8 cellular contexts compared by ENCODE assay signal in the genomic region with DNA sequence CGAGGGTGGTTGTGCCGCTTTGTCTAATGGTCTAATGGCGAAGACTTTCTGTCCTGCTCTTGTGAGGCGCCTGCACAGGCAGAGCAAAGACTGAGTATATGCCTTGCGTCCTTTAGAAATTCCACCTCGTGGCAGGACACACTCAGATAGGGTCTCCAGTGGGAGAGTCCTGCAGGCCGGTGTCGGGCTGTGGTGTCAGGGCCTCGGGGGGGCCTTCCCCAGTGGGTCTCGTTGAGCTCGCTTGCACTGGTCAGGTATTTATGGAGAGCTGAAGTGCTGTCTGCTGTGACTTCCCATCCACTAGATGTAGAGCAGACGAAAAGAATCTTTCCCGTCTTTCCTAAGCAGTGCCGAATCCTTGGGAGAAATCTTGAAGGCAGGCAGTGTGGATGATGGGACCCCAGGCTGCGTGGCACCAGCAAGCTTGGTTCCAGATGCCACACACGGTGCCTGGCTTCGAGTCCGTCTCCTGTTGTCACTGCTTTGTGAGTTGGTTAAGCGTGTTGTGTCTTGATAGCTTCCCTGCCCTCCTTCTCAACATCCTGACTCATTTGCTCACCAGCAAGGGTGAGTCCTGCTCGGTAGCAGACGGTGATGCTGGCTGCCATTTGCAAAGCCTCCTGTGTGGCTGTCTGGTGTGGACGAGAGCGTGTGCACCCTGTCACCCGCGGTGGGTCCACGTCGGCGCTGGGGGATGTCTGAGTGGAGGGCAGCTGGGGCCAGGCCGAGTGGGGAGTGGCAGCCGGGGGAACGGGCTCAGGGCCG.
DNase-seq lines count a peak whose midpoint lies in the region; ATAC-seq and TF ChIP-seq lines count a peak whose summit lies in the region.

No MANE protein-coding gene starts in this region.

- H3K9me3 ChIP-seq in OCI-LY1 (ENCODE audit: low read length), result no peaks in the 10 kb centered on the region

- peaks cover 46% of the 10 kb centered on the region for H3K4me1 Mint-ChIP-seq in central memory CD8-positive, alpha-beta T cell
- peaks cover 74% of the 10 kb centered on the region for H3K4me1 Mint-ChIP-seq in stimulated activated naive CD8-positive, alpha-beta T cell treated with anti-CD3 and anti-CD28 coated beads, Interleukin-15, amount 100 ng/mL, for 72 hours

- peak overlapping the region; percentile 71 for H3K27ac Mint-ChIP-seq in central memory CD8-positive, alpha-beta T cell (ENCODE audit: low read depth)
- H3K27ac Mint-ChIP-seq in stimulated activated naive CD8-positive, alpha-beta T cell treated with anti-CD3 and anti-CD28 coated beads, Interleukin-15, amount 100 ng/mL, for 72 hours, result no peak overlapping the region

- no peak for DNase-seq in central memory CD8-positive, alpha-beta T cell (ENCODE audit: low spot score in 2 of 2)
- no peak for DNase-seq in stimulated activated naive CD8-positive, alpha-beta T cell treated with anti-CD3 and anti-CD28 coated beads, Interleukin-15, amount 100 ng/mL, for 72 hours
- no peak for DNase-seq in T1000 (lab: John Stamatoyannopoulos, UW)
- no peak for DNase-seq in HuH-7 (ENCODE audit: low spot score)
- no peak for DNase-seq in NCI-H1105 (lab: John Stamatoyannopoulos, UW)

- no peaks in the 10 kb centered on the region for H3F3A ChIP-seq in OCI-LY1 (ENCODE audit: insufficient read depth, low read length)

- H3K9ac ChIP-seq in OCI-LY1 (ENCODE audit: low read length), result no peak overlapping the region; the same call in 1 of the 2 replicates

- H3K79me2 ChIP-seq in OCI-LY1 (ENCODE audit: insufficient read depth, low read length), result no peaks in the 10 kb centered on the region

- H3K9me2 ChIP-seq in OCI-LY1 (ENCODE audit: low read depth, low read length), result no peaks in the 10 kb centered on the region

- peak overlapping the region; percentile 38 for H3K4me3 Mint-ChIP-seq in central memory CD8-positive, alpha-beta T cell
- H3K4me3 Mint-ChIP-seq in stimulated activated naive CD8-positive, alpha-beta T cell treated with anti-CD3 and anti-CD28 coated beads, Interleukin-15, amount 100 ng/mL, for 72 hours, result peak overlapping the region; percentile 22 to 86

- no peaks in the 10 kb centered on the region for H3K27me3 Mint-ChIP-seq in central memory CD8-positive, alpha-beta T cell
- no peaks in the 10 kb centered on the region for H3K27me3 Mint-ChIP-seq in stimulated activated naive CD8-positive, alpha-beta T cell treated with anti-CD3 and anti-CD28 coated beads, Interleukin-15, amount 100 ng/mL, for 72 hours

- no peak overlapping the region for H2AFZ ChIP-seq in OCI-LY1 (ENCODE audit: low read length)

- H3K27me3 ChIP-seq in OCI-LY1 (ENCODE audit: insufficient read depth, low read length) (no peaks in the 10 kb centered on the region), layer of hippocampus (ENCODE audit: control insufficient read depth, insufficient read depth, low read length) (no peaks in the 10 kb centered on the region)

- peaks cover 33% of the 10 kb centered on the region for H3K36me3 ChIP-seq in OCI-LY1 (ENCODE audit: insufficient read depth, low read length)

- H3K4me1 ChIP-seq in OCI-LY1 (ENCODE audit: insufficient read depth, low read length, severe bottlenecking), result peaks cover 18% of the 10 kb centered on the region

- peaks cover 37% of the 10 kb centered on the region for H3K36me3 Mint-ChIP-seq in central memory CD8-positive, alpha-beta T cell (ENCODE audit: insufficient read depth)

- H4K20me1 ChIP-seq in OCI-LY1 (ENCODE audit: insufficient read depth, low read length), result no peaks in the 10 kb centered on the region

- no peaks in the 10 kb centered on the region for H3K9me3 Mint-ChIP-seq in central memory CD8-positive, alpha-beta T cell
- H3K9me3 Mint-ChIP-seq in stimulated activated naive CD8-positive, alpha-beta T cell treated with anti-CD3 and anti-CD28 coated beads, Interleukin-15, amount 100 ng/mL, for 72 hours, result no peaks in the 10 kb centered on the region

- no peak for ATAC-seq in central memory CD8-positive, alpha-beta T cell (replicated peaks; ENCODE audit: extremely low read depth, poor library complexity, severe bottlenecking)
- no peak for ATAC-seq in stimulated activated naive CD8-positive, alpha-beta T cell treated with anti-CD3 and anti-CD28 coated beads, Interleukin-15, amount 100 ng/mL, for 72 hours
- no peak for ATAC-seq in GM21447 (IDR thresholded peaks at IDR 0.05; ENCODE audit: unreplicated experiment)

- H3K4me3 ChIP-seq in OCI-LY1 (ENCODE audit: low read depth, low read length, poor library complexity, severe bottlenecking), result peak overlapping the region; percentile 22

- H3K27ac ChIP-seq in OCI-LY1 (ENCODE audit: low read depth, low read length, poor library complexity, severe bottlenecking) (peak overlapping the region; percentile 71), layer of hippocampus (ENCODE audit: low read depth, low read length) (peak overlapping the region; percentile 58)

- H3K4me2 ChIP-seq in OCI-LY1 (ENCODE audit: low read length), result peak overlapping the region; percentile 47; the same call in 1 of the 2 replicates

- TF ChIP-seq CTCF in OCI-LY1 (IDR thresholded peaks at IDR 0.05; ENCODE audit: low read length), result no peak
